8 cellular contexts compared by ENCODE assay signal in the genomic region with DNA sequence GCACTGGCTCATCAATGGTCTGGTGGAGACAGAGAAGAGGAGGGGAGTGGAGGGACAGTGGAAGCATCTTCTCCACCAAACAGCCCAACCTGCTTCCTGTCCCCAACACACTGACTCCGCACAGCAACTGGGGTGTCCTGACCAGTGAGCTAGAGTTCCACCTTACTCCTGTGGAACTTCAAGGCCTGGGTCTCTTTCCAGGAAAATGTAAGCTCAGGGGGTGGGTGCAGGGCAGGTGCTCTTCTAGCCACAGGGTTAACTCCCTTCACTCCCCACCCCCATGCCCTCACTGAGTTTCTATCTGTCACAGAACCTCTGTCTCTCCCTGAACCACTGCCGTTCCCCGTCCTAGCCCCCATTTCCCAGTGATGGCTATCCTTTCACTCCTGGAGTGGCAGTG.
DNase-seq lines count a peak whose midpoint lies in the region; ATAC-seq and TF ChIP-seq lines count a peak whose summit lies in the region.

No MANE protein-coding gene starts in this region.

- H3K36me3 ChIP-seq in brain microvascular endothelial cell (replicated peaks), result no peaks in the 10 kb centered on the region
- H3K36me3 ChIP-seq in mucosa of stomach (ENCODE audit: control insufficient read depth, insufficient read depth, low read length), result no peaks in the 10 kb centered on the region

- H3K27me3 ChIP-seq in brain microvascular endothelial cell (replicated peaks) (no peaks in the 10 kb centered on the region), mucosa of stomach (ENCODE audit: control insufficient read depth, insufficient read depth, low read length) (no peaks in the 10 kb centered on the region)

- no peak for TF ChIP-seq CTCF in AG09309 (IDR thresholded peaks at IDR 0.05; ENCODE audit: control insufficient read depth, insufficient read depth, low read depth, low read length, missing control alignments)
- no peak for TF ChIP-seq CTCF in brain microvascular endothelial cell (IDR thresholded peaks at IDR 0.05; ENCODE audit: low read depth, low read length, missing control alignments)

- peak; percentile 2 for ATAC-seq in HG03460 (IDR thresholded peaks at IDR 0.05; ENCODE audit: unreplicated experiment)

- peak overlapping the region; percentile 94 for H3K9ac ChIP-seq in mucosa of stomach (ENCODE audit: low read length)

- H3K4me1 ChIP-seq in mucosa of stomach (ENCODE audit: control insufficient read depth, insufficient read depth, low read length), result peaks cover 44% of the 10 kb centered on the region

- no peak overlapping the region for H3K27ac ChIP-seq in brain microvascular endothelial cell

- DNase-seq in AG09309 (ENCODE audit: low read depth) (no peak), brain microvascular endothelial cell (no peak), NCI-H524 (lab: John Stamatoyannopoulos, UW) (no peak), amniotic stem cell (lab: John Stamatoyannopoulos, UW) (no peak), NCI-H526 (lab: John Stamatoyannopoulos, UW) (no peak), NCI-H510A (lab: John Stamatoyannopoulos, UW) (no peak)

- peak overlapping the region; percentile 76 for H3K4me3 ChIP-seq in AG09309 (ENCODE audit: control insufficient read depth, low read depth, low read length)
- peak overlapping the region; percentile 83 for H3K4me3 ChIP-seq in brain microvascular endothelial cell (ENCODE audit: low read depth, low read length)
- H3K4me3 ChIP-seq in mucosa of stomach (ENCODE audit: low read length), result peak overlapping the region; percentile 90

- in situ Hi-C loops in brain microvascular endothelial cell (cut with HindIII; ENCODE audit: low pct_ligation_motif_present, low sequenced_read_pairs), result no loop called here

- H3K9me3 ChIP-seq in mucosa of stomach (ENCODE audit: control insufficient read depth, low read length), result no peaks in the 10 kb centered on the region
